In genomic region chr9:83491413-83491812, GRCh38 we compare ENCODE assay signal across 18 cellular contexts.
"Had no signal": no experiment of that assay in that cellular context is flagged by ENCODE, and none has a peak within 500 bp of the region (broad histone marks: within the 10 kb centered on the region; RNA-seq: fewer than 3 reads in every experiment).

No MANE protein-coding gene starts in this region.

- H3K79me2 ChIP-seq: hepatocyte had no signal

- H3K9me3 ChIP-seq: gastroesophageal sphincter, neutrophil, vagina had no signal

- H3K4me3 ChIP-seq: coronary artery, gastroesophageal sphincter, hepatocyte, smooth muscle cell, vagina had no signal

- H3K27ac Mint-ChIP-seq: endodermal cell had no signal

- ATAC-seq: gastroesophageal sphincter; naive thymus-derived CD4-positive, alpha-beta T cell had no signal

- H3K4me2 ChIP-seq: hepatocyte, smooth muscle cell had no signal

- H3K4me3 Mint-ChIP-seq: endodermal cell; naive thymus-derived CD4-positive, alpha-beta T cell had no signal

- H3K9me3 Mint-ChIP-seq: endodermal cell had no signal

- H3K4me1 Mint-ChIP-seq: endodermal cell had no signal

- H3K36me3 ChIP-seq: gastroesophageal sphincter, neutrophil, vagina had no signal

- H3K4me1 ChIP-seq: gastroesophageal sphincter, vagina had no signal

- DNase-seq: effector CD4-positive, alpha-beta T cell; endodermal cell; erythroblast; head of caudate nucleus; kidney; left cardiac atrium; mammary epithelial cell; naive thymus-derived CD4-positive, alpha-beta T cell; posterior cingulate gyrus; stimulated activated CD4-positive, alpha-beta T cell treated with anti-CD3 and anti-CD28 coated beads, Interleukin-2, amount 100 ng/mL, for 48 hours; stimulated activated naive CD4-positive, alpha-beta T cell treated with Interleukin-2 at 50 U/mL for 16 hours; trophoblast cell had no signal

- H3K27me3 ChIP-seq: gastroesophageal sphincter, hepatocyte, neutrophil, vagina had no signal

- H3K27ac ChIP-seq: coronary artery, gastroesophageal sphincter, hepatocyte, neutrophil, vagina had no signal

- H2AFZ ChIP-seq: hepatocyte had no signal
